In genomic region chr1:229402329-229402728, GRCh38 we compare ENCODE assay signal across 3 cellular contexts. TPM values are rescaled to one million over a fixed set of nuclear protein-coding genes. Genes with fewer than 3 reads are reported as not detected.
"Had no signal": no experiment of that assay in that cellular context is flagged by ENCODE, and none has a peak within 500 bp of the region (broad histone marks: within the 10 kb centered on the region; RNA-seq: fewer than 3 reads in every experiment).

No MANE protein-coding gene starts in this region.

RNA-seq across cellular contexts. Expression of gene ACTA1, which starts 31.6 kb away (rescaled TPM):
- total RNA-seq: HT1080, IMR-90 had no signal
- polyA plus RNA-seq: IgD-negative memory B cell, IMR-90 had no signal
